1 cellular context compared by ENCODE assay signal in genomic region chr3:42662037-42662812, GRCh38.
TF ChIP-seq lines count a peak whose summit lies in the region.

No MANE protein-coding gene starts in this region.

TF ChIP-seq in GM23338, 12 proteins besides CTCF, POLR2A, EP300 and RAD21 (continued from another document):
- TF ChIP-seq REST (IDR thresholded peaks at IDR 0.05; ENCODE audit: unreplicated experiment) (no peak), ZNF331 (CRISPR knock-in tag; IDR thresholded peaks at IDR 0.05; ENCODE audit: low read depth) (no peak), EZH2 (IDR thresholded peaks at IDR 0.05; ENCODE audit: low read depth, unreplicated experiment) (no peak), ZNF114 (CRISPR knock-in tag; IDR thresholded peaks at IDR 0.05) (no peak)
